ENCODE assay signal across 1 cellular context in genomic region chr22:20885557-20886323, GRCh38.
TF ChIP-seq lines count a peak whose summit lies in the region.

No MANE protein-coding gene starts in this region.

TF ChIP-seq in K562, 482 proteins besides CTCF, POLR2A, EP300 and RAD21 (continued from another document and continues in another):
- TF ChIP-seq ZNF609 (CRISPR knock-in tag; IDR thresholded peaks at IDR 0.05; ENCODE audit: borderline replicate concordance) (peak; percentile 98), ZNF699 (CRISPR knock-in tag; IDR thresholded peaks at IDR 0.05; ENCODE audit: insufficient replicate concordance) (no peak), CBX2 (IDR thresholded peaks at IDR 0.05; ENCODE audit: insufficient read depth, low read length, poor library complexity, severe bottlenecking) (no peak), FOXP4 (CRISPR knock-in tag; IDR thresholded peaks at IDR 0.05; ENCODE audit: borderline replicate concordance) (no peak; the same call in 1 of the 2 replicates), E4F1 (CRISPR knock-in tag; IDR thresholded peaks at IDR 0.05; ENCODE audit: borderline replicate concordance) (peak; percentile 15; the same call in 1 of the 2 replicates), STAT5B (CRISPR knock-in tag; IDR thresholded peaks at IDR 0.05) (no peak), RBFOX2 (IDR thresholded peaks at IDR 0.05; ENCODE audit: low read depth, low read length) (peak; percentile 73), ZBED1 (IDR thresholded peaks at IDR 0.05) (no peak), ZFP30 (CRISPR knock-in tag; IDR thresholded peaks at IDR 0.05; ENCODE audit: borderline replicate concordance) (no peak), ADNP (tag; IDR thresholded peaks at IDR 0.05) (no peak), CLOCK (CRISPR knock-in tag; IDR thresholded peaks at IDR 0.05; ENCODE audit: borderline replicate concordance) (no peak), ZNF384 (IDR thresholded peaks at IDR 0.05; ENCODE audit: low read depth, low read length) (peak; percentile 89), ZNF707 (CRISPR knock-in tag; conservative IDR thresholded peaks at IDR 0.05) (no peak; the same call in 1 of the 2 replicates), ZNF239 (CRISPR knock-in tag; IDR thresholded peaks at IDR 0.05) (peak; percentile 76), ZNF23 (CRISPR knock-in tag; IDR thresholded peaks at IDR 0.05) (peak; percentile 51; the same call in 1 of the 2 replicates), PURB (CRISPR knock-in tag; IDR thresholded peaks at IDR 0.05; ENCODE audit: low read depth) (no peak), MEF2A (IDR thresholded peaks at IDR 0.05; ENCODE audit: control insufficient read depth, low read depth, low read length) (no peak; the same call in none of the 2 replicates), FOXP1 (CRISPR knock-in tag; IDR thresholded peaks at IDR 0.05) (peak; percentile 97), SRSF7 (optimal IDR thresholded peaks at IDR 0.05; ENCODE audit: low read depth, low read length) (no peak), HNRNPK (IDR thresholded peaks at IDR 0.05; ENCODE audit: low read depth, low read length, poor library complexity, severe bottlenecking) (no peak), SMARCB1 (IDR thresholded peaks at IDR 0.05; ENCODE audit: insufficient read length, low read depth) (peak; percentile 93), NR1H2 (CRISPR knock-in tag; IDR thresholded peaks at IDR 0.05) (peak; percentile 97; the same call in 1 of the 2 replicates), CBFB (CRISPR knock-in tag; IDR thresholded peaks at IDR 0.05) (peak; percentile 98), RBM39 (optimal IDR thresholded peaks at IDR 0.05; ENCODE audit: low read depth, low read length) (peak; percentile 93), ETS2 (tag; IDR thresholded peaks at IDR 0.05; ENCODE audit: borderline replicate concordance, poor library complexity, severe bottlenecking) (no peak), NFXL1 (CRISPR knock-in tag; IDR thresholded peaks at IDR 0.05) (no peak), PTBP1 (IDR thresholded peaks at IDR 0.05; ENCODE audit: low read depth, low read length) (0 out of 2 replicates have a peak, but pooled peaks have one; percentile 65), KAT7 (CRISPR knock-in tag; IDR thresholded peaks at IDR 0.05; ENCODE audit: borderline replicate concordance) (peak; percentile 92; the same call in 1 of the 2 replicates), TBP (optimal IDR thresholded peaks at IDR 0.05; ENCODE audit: low read depth, low read length) (peak; percentile 6), SMARCA4 (IDR thresholded peaks at IDR 0.05) (peak; percentile 95), CHD4 (IDR thresholded peaks at IDR 0.05; ENCODE audit: insufficient read depth, insufficient replicate concordance, low read depth, low read length, poor library complexity, severe bottlenecking) (peak; percentile 96), ARID1B (IDR thresholded peaks at IDR 0.05) (no peak), HDAC3 (IDR thresholded peaks at IDR 0.05; ENCODE audit: borderline replicate concordance, partially characterized antibody) (no peak), GTF3C2 (IDR thresholded peaks at IDR 0.05; ENCODE audit: borderline replicate concordance, extremely low read depth, insufficient read length) (peak; percentile 80), RHOXF2B (CRISPR knock-in tag; conservative IDR thresholded peaks at IDR 0.05) (peak; percentile 95), PYGO2 (tag; IDR thresholded peaks at IDR 0.05) (peak; percentile 12; the same call in 1 of the 2 replicates), KAT2B (IDR thresholded peaks at IDR 0.05; ENCODE audit: low read depth, low read length) (no peak), ZNF324 (CRISPR knock-in tag; IDR thresholded peaks at IDR 0.05) (no peak; the same call in 1 of the 2 replicates), PHB (CRISPR knock-in tag; IDR thresholded peaks at IDR 0.05) (peak; percentile 9; the same call in 1 of the 2 replicates), RBBP5 (IDR thresholded peaks at IDR 0.05; ENCODE audit: borderline replicate concordance, insufficient read depth, low read length, poor library complexity, severe bottlenecking) (peak; percentile 90), TFE3 (CRISPR knock-in tag; IDR thresholded peaks at IDR 0.05) (no peak; the same call in 1 of the 2 replicates), ZNF655 (CRISPR knock-in tag; IDR thresholded peaks at IDR 0.05) (no peak), FOXO4 (CRISPR knock-in tag; IDR thresholded peaks at IDR 0.05) (peak; percentile 82; the same call in 1 of the 2 replicates), LARP7 (IDR thresholded peaks at IDR 0.05) (peak; percentile 92), NCOR1 (IDR thresholded peaks at IDR 0.05) (no peak)
